1 cellular context compared by ENCODE assay signal in genomic region chr1:3771108-3772026, GRCh38.
TF ChIP-seq lines count a peak whose summit lies in the region.

No MANE protein-coding gene starts in this region.

TF ChIP-seq in HepG2, 621 proteins besides CTCF, POLR2A, EP300 and RAD21 (continued from another document and continues in another):
- TF ChIP-seq ZBED4 (CRISPR knock-in tag; IDR thresholded peaks at IDR 0.05; ENCODE audit: borderline replicate concordance), result no peak; the same call in 1 of the 2 replicates
- TF ChIP-seq HIC2 (CRISPR knock-in tag; IDR thresholded peaks at IDR 0.05; ENCODE audit: low read depth), result no peak
- TF ChIP-seq ZNF383 (CRISPR knock-in tag; IDR thresholded peaks at IDR 0.05; ENCODE audit: borderline replicate concordance), result no peak
- no peak for TF ChIP-seq ZNF10 (CRISPR knock-in tag; IDR thresholded peaks at IDR 0.05; ENCODE audit: borderline replicate concordance, low read depth)
- TF ChIP-seq FOXC1 (CRISPR knock-in tag; IDR thresholded peaks at IDR 0.05; ENCODE audit: borderline replicate concordance), result peak; percentile 37; the same call in 1 of the 2 replicates
- TF ChIP-seq PRMT3 (CRISPR knock-in tag; IDR thresholded peaks at IDR 0.05; ENCODE audit: borderline replicate concordance, low read depth), result no peak; the same call in 1 of the 2 replicates
- TF ChIP-seq FOXA1 (IDR thresholded peaks at IDR 0.05), result no peak
- no peak for TF ChIP-seq FOXA1 (CRISPR knock-in tag; IDR thresholded peaks at IDR 0.05)
- no peak for TF ChIP-seq E2F1 (CRISPR knock-in tag; IDR thresholded peaks at IDR 0.05)
- TF ChIP-seq U2AF2 (IDR thresholded peaks at IDR 0.05; ENCODE audit: low read depth, low read length), result no peak
- TF ChIP-seq ZNF557 (CRISPR knock-in tag; IDR thresholded peaks at IDR 0.05), result no peak
- TF ChIP-seq ATAD3A (CRISPR knock-in tag; IDR thresholded peaks at IDR 0.05), result no peak
- no peak for TF ChIP-seq ZNF562 (CRISPR knock-in tag; IDR thresholded peaks at IDR 0.05; ENCODE audit: borderline replicate concordance)
- TF ChIP-seq NR2F2 (IDR thresholded peaks at IDR 0.05; ENCODE audit: borderline replicate concordance, low read depth), result no peak
- no peak for TF ChIP-seq KAT8 (CRISPR knock-in tag; IDR thresholded peaks at IDR 0.05)
- 0 out of 2 replicates have a peak, but pooled peaks have one; percentile 15 for TF ChIP-seq ZFP90 (CRISPR knock-in tag; IDR thresholded peaks at IDR 0.05; ENCODE audit: borderline replicate concordance)
- TF ChIP-seq DR1 (CRISPR knock-in tag; IDR thresholded peaks at IDR 0.05), result no peak
- no peak for TF ChIP-seq ZNF460 (CRISPR knock-in tag; IDR thresholded peaks at IDR 0.05; ENCODE audit: borderline replicate concordance)
- TF ChIP-seq TAF15 (IDR thresholded peaks at IDR 0.05; ENCODE audit: low read depth, low read length, poor library complexity, severe bottlenecking), result no peak
- no peak for TF ChIP-seq SMC3 (IDR thresholded peaks at IDR 0.05; ENCODE audit: low read length)
- TF ChIP-seq BRF2 (CRISPR knock-in tag; IDR thresholded peaks at IDR 0.05), result 0 out of 2 replicates have a peak, but pooled peaks have one; percentile 56
- TF ChIP-seq MAZ (IDR thresholded peaks at IDR 0.05; ENCODE audit: borderline replicate concordance, low read depth, low read length), result no peak; the same call in 1 of the 2 replicates
- no peak; the same call in 1 of the 2 replicates for TF ChIP-seq MAZ (CRISPR knock-in tag; IDR thresholded peaks at IDR 0.05; ENCODE audit: low read depth)
- no peak for TF ChIP-seq ASH2L (IDR thresholded peaks at IDR 0.05; ENCODE audit: insufficient read length, low read depth, low read length)
- TF ChIP-seq, protein P1, sequence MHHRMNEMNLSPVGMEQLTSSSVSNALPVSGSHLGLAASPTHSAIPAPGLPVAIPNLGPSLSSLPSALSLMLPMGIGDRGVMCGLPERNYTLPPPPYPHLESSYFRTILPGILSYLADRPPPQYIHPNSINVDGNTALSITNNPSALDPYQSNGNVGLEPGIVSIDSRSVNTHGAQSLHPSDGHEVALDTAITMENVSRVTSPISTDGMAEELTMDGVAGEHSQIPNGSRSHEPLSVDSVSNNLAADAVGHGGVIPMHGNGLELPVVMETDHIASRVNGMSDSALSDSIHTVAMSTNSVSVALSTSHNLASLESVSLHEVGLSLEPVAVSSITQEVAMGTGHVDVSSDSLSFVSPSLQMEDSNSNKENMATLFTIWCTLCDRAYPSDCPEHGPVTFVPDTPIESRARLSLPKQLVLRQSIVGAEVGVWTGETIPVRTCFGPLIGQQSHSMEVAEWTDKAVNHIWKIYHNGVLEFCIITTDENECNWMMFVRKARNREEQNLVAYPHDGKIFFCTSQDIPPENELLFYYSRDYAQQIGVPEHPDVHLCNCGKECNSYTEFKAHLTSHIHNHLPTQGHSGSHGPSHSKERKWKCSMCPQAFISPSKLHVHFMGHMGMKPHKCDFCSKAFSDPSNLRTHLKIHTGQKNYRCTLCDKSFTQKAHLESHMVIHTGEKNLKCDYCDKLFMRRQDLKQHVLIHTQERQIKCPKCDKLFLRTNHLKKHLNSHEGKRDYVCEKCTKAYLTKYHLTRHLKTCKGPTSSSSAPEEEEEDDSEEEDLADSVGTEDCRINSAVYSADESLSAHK (CRISPR knock-in tag; IDR thresholded peaks at IDR 0.05; ENCODE audit: borderline replicate concordance), result no peak
- TF ChIP-seq, protein P2, sequence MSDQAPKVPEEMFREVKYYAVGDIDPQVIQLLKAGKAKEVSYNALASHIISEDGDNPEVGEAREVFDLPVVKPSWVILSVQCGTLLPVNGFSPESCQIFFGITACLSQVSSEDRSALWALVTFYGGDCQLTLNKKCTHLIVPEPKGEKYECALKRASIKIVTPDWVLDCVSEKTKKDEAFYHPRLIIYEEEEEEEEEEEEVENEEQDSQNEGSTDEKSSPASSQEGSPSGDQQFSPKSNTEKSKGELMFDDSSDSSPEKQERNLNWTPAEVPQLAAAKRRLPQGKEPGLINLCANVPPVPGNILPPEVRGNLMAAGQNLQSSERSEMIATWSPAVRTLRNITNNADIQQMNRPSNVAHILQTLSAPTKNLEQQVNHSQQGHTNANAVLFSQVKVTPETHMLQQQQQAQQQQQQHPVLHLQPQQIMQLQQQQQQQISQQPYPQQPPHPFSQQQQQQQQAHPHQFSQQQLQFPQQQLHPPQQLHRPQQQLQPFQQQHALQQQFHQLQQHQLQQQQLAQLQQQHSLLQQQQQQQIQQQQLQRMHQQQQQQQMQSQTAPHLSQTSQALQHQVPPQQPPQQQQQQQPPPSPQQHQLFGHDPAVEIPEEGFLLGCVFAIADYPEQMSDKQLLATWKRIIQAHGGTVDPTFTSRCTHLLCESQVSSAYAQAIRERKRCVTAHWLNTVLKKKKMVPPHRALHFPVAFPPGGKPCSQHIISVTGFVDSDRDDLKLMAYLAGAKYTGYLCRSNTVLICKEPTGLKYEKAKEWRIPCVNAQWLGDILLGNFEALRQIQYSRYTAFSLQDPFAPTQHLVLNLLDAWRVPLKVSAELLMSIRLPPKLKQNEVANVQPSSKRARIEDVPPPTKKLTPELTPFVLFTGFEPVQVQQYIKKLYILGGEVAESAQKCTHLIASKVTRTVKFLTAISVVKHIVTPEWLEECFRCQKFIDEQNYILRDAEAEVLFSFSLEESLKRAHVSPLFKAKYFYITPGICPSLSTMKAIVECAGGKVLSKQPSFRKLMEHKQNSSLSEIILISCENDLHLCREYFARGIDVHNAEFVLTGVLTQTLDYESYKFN (CRISPR knock-in tag; conservative IDR thresholded peaks at IDR 0.05), result peak; percentile 71
- peak; percentile 13; the same call in 1 of the 2 replicates for TF ChIP-seq TFAP4 (IDR thresholded peaks at IDR 0.05; ENCODE audit: borderline replicate concordance, low read depth)
- no peak for TF ChIP-seq SIN3B (IDR thresholded peaks at IDR 0.05; ENCODE audit: low read length)
- TF ChIP-seq, protein P3, sequence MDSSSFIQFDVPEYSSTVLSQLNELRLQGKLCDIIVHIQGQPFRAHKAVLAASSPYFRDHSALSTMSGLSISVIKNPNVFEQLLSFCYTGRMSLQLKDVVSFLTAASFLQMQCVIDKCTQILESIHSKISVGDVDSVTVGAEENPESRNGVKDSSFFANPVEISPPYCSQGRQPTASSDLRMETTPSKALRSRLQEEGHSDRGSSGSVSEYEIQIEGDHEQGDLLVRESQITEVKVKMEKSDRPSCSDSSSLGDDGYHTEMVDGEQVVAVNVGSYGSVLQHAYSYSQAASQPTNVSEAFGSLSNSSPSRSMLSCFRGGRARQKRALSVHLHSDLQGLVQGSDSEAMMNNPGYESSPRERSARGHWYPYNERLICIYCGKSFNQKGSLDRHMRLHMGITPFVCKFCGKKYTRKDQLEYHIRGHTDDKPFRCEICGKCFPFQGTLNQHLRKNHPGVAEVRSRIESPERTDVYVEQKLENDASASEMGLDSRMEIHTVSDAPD (CRISPR knock-in tag; IDR thresholded peaks at IDR 0.05), result 0 out of 2 replicates have a peak, but pooled peaks have one; percentile 61
- peak; percentile 41; the same call in 1 of the 2 replicates for TF ChIP-seq MED1 (CRISPR knock-in tag; IDR thresholded peaks at IDR 0.05)
- no peak for TF ChIP-seq ELF3 (CRISPR knock-in tag; IDR thresholded peaks at IDR 0.05)
- peak; percentile 62; the same call in 1 of the 2 replicates for TF ChIP-seq HNF4G (IDR thresholded peaks at IDR 0.05; ENCODE audit: borderline replicate concordance, low read depth, low read length)
- no peak for TF ChIP-seq HNF4G (CRISPR knock-in tag; IDR thresholded peaks at IDR 0.05; ENCODE audit: borderline replicate concordance, low read depth)
- TF ChIP-seq, protein P4, sequence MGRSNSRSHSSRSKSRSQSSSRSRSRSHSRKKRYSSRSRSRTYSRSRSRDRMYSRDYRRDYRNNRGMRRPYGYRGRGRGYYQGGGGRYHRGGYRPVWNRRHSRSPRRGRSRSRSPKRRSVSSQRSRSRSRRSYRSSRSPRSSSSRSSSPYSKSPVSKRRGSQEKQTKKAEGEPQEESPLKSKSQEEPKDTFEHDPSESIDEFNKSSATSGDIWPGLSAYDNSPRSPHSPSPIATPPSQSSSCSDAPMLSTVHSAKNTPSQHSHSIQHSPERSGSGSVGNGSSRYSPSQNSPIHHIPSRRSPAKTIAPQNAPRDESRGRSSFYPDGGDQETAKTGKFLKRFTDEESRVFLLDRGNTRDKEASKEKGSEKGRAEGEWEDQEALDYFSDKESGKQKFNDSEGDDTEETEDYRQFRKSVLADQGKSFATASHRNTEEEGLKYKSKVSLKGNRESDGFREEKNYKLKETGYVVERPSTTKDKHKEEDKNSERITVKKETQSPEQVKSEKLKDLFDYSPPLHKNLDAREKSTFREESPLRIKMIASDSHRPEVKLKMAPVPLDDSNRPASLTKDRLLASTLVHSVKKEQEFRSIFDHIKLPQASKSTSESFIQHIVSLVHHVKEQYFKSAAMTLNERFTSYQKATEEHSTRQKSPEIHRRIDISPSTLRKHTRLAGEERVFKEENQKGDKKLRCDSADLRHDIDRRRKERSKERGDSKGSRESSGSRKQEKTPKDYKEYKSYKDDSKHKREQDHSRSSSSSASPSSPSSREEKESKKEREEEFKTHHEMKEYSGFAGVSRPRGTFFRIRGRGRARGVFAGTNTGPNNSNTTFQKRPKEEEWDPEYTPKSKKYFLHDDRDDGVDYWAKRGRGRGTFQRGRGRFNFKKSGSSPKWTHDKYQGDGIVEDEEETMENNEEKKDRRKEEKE (IDR thresholded peaks at IDR 0.05), result no peak
- TF ChIP-seq ELF4 (CRISPR knock-in tag; IDR thresholded peaks at IDR 0.05; ENCODE audit: borderline replicate concordance), result 0 out of 2 replicates have a peak, but pooled peaks have one; percentile 43
- TF ChIP-seq ZNF20 (CRISPR knock-in tag; IDR thresholded peaks at IDR 0.05), result no peak
- peak; percentile 42 for TF ChIP-seq ZNF883 (CRISPR knock-in tag; IDR thresholded peaks at IDR 0.05; ENCODE audit: not compliant biosample characterization)
- TF ChIP-seq MEF2D (CRISPR knock-in tag; IDR thresholded peaks at IDR 0.05), result no peak
- TF ChIP-seq ZNF616 (CRISPR knock-in tag; IDR thresholded peaks at IDR 0.05; ENCODE audit: low read depth), result no peak
- peak; percentile 71; the same call in 1 of the 2 replicates for TF ChIP-seq NRL (CRISPR knock-in tag; IDR thresholded peaks at IDR 0.05; ENCODE audit: borderline replicate concordance)
- TF ChIP-seq ZSCAN12 (CRISPR knock-in tag; IDR thresholded peaks at IDR 0.05), result no peak
- TF ChIP-seq ZNF274 (CRISPR knock-in tag; IDR thresholded peaks at IDR 0.05), result no peak
